Comparison of ENCODE assay signal across 10 cellular contexts in the genomic region with DNA sequence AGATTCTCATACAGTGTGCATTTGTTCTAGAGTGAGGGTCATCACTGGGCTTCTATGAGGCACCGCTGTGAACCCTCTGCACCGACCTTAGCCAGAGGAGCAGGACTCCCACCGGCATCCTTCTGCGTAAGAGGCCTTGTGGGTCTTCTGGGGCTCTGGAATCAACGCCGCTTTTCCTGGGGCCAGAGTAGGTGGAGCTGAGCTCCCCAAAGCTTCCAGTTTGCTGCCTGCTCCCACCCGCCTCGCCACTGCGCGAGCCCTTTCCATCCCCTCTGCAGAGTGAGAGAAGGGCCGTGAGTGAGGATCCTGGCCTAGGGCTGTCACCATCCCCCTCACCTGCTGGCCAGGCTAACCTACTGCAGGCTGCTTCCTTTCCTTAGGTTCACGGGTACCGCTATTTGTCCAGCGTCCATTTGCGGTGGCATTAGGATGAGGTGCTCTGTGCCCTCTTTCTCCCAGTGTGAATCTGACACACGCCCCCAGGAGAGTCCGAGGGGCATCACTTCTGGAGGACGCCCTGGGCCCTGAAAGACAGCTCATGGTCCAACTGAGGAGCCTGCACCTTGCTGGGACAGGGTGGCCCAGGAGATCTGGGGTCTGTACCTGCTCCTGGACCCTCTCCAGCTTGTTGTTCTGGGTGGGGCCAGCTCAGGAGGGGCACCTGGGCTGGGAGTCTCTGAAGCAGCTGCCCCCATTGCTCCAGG. TPM values are rescaled to one million over a fixed set of nuclear protein-coding genes. Genes with fewer than 3 reads are reported as not detected.
A peak's percentile ranks its signal among the peaks of the same experiment; 100 is the strongest.
DNase-seq lines count a peak whose midpoint lies in the region; ATAC-seq and TF ChIP-seq lines count a peak whose summit lies in the region.
"Had no signal": no experiment of that assay in that cellular context is flagged by ENCODE, and none has a peak within 500 bp of the region (broad histone marks: within the 10 kb centered on the region; RNA-seq: fewer than 3 reads in every experiment).

No MANE protein-coding gene starts in this region.

- H3K79me2 ChIP-seq in neural progenitor cell (ENCODE audit: low read depth): no peaks in the 10 kb centered on the region

- POLR2A ChIA-PET in naive thymus-derived CD8-positive, alpha-beta T cell (lab: Charles Lee): interaction anchor here (0.9 to 4.4 kb wide), 6 partner anchors 10 to 291 kb away, joined by 3 to 65 read pairs (median 6); a partner anchor contains a TSS

- no peaks in the 10 kb centered on the region for H3K36me3 Mint-ChIP-seq in activated T-helper 17 cell treated with anti-CD3 and anti-CD28 coated beads, Interleukin-2, amount 50 U/mL, for 72 hours (ENCODE audit: low read depth)
- no peaks in the 10 kb centered on the region for H3K36me3 Mint-ChIP-seq in neural progenitor cell
- no peaks in the 10 kb centered on the region for H3K36me3 Mint-ChIP-seq in naive thymus-derived CD8-positive, alpha-beta T cell

- no peak overlapping the region for H3K27ac Mint-ChIP-seq in activated T-helper 17 cell treated with anti-CD3 and anti-CD28 coated beads, Interleukin-2, amount 50 U/mL, for 72 hours
- peak overlapping the region; percentile 5 for H3K27ac Mint-ChIP-seq in neural progenitor cell
- H3K27ac Mint-ChIP-seq in naive thymus-derived CD8-positive, alpha-beta T cell: peak overlapping the region in 5 of 10 donors; percentile 23 to 85 (median 71)

- no peak overlapping the region for H3K4me3 ChIP-seq in neural progenitor cell
- H3K4me3 ChIP-seq: SJCRH30, skin epidermis had no signal

- no peaks in the 10 kb centered on the region for H3K36me3 ChIP-seq in neural progenitor cell
- H3K36me3 ChIP-seq: SJCRH30 had no signal

- no peaks in the 10 kb centered on the region for H3K27me3 ChIP-seq in neural progenitor cell

- no peak overlapping the region for H3K9ac ChIP-seq in neural progenitor cell

- H4K20me1 ChIP-seq in neural progenitor cell (ENCODE audit: low read depth): no peaks in the 10 kb centered on the region

- no peaks in the 10 kb centered on the region for H3K4me1 ChIP-seq in neural progenitor cell

- no peak overlapping the region for H3K4me3 Mint-ChIP-seq in activated T-helper 17 cell treated with anti-CD3 and anti-CD28 coated beads, Interleukin-2, amount 50 U/mL, for 72 hours
- H3K4me3 Mint-ChIP-seq in neural progenitor cell: no peak overlapping the region
- peak overlapping the region in 2 of 10 donors; percentile 69 to 79 for H3K4me3 Mint-ChIP-seq in naive thymus-derived CD8-positive, alpha-beta T cell

- H3F3A ChIP-seq in neural progenitor cell (ENCODE audit: low read depth): no peaks in the 10 kb centered on the region

- H3K9me3 Mint-ChIP-seq in activated T-helper 17 cell treated with anti-CD3 and anti-CD28 coated beads, Interleukin-2, amount 50 U/mL, for 72 hours: no peaks in the 10 kb centered on the region
- H3K9me3 Mint-ChIP-seq in neural progenitor cell: no peaks in the 10 kb centered on the region
- no peaks in the 10 kb centered on the region for H3K9me3 Mint-ChIP-seq in naive thymus-derived CD8-positive, alpha-beta T cell

- H2AFZ ChIP-seq in neural progenitor cell (replicated peaks): peak overlapping the region; percentile 70

- no peaks in the 10 kb centered on the region for H3K9me3 ChIP-seq in neural progenitor cell (ENCODE audit: low read depth)
- H3K9me3 ChIP-seq: SJCRH30 had no signal

- DNase-seq in neural progenitor cell (ENCODE audit: low spot score) (peak; percentile 20), OCI-M2 (lab: John Stamatoyannopoulos, UW; ENCODE audit: unreplicated experiment) (no peak)
- DNase-seq in naive thymus-derived CD8-positive, alpha-beta T cell: no peak
- DNase-seq: DMS 273 treated with DMSO at 0.1 percent for 48 hours had no signal

- ATAC-seq in GM18519 (IDR thresholded peaks at IDR 0.05; ENCODE audit: low FRiP score, unreplicated experiment) (peak; percentile 2), HG02759 (IDR thresholded peaks at IDR 0.05; ENCODE audit: unreplicated experiment) (peak; percentile 4), GM21423 (IDR thresholded peaks at IDR 0.05; ENCODE audit: unreplicated experiment) (no peak)
- ATAC-seq in activated T-helper 17 cell treated with anti-CD3 and anti-CD28 coated beads, Interleukin-2, amount 50 U/mL, for 72 hours (replicated peaks): peak; percentile 32
- no peak for ATAC-seq in naive thymus-derived CD8-positive, alpha-beta T cell

- H3K4me1 Mint-ChIP-seq in activated T-helper 17 cell treated with anti-CD3 and anti-CD28 coated beads, Interleukin-2, amount 50 U/mL, for 72 hours: no peaks in the 10 kb centered on the region
- H3K4me1 Mint-ChIP-seq in neural progenitor cell: peaks cover 7% of the 10 kb centered on the region
- H3K4me1 Mint-ChIP-seq in naive thymus-derived CD8-positive, alpha-beta T cell: peaks cover 7 to 16% (median 12%) of the 10 kb centered on the region in 4 donors

- H3K4me2 ChIP-seq in neural progenitor cell: no peak overlapping the region

- no peaks in the 10 kb centered on the region for H3K27me3 Mint-ChIP-seq in activated T-helper 17 cell treated with anti-CD3 and anti-CD28 coated beads, Interleukin-2, amount 50 U/mL, for 72 hours
- peaks cover 4% of the 10 kb centered on the region for H3K27me3 Mint-ChIP-seq in neural progenitor cell (ENCODE audit: insufficient read depth, low read depth)
- peaks cover 0 to 2% (median 0%) of the 10 kb centered on the region in 5 donors for H3K27me3 Mint-ChIP-seq in naive thymus-derived CD8-positive, alpha-beta T cell

- TF ChIP-seq CTCF in neural progenitor cell (IDR thresholded peaks at IDR 0.05): no peak

- no peak overlapping the region for H3K27ac ChIP-seq in neural progenitor cell
- H3K27ac ChIP-seq: SJCRH30, skin epidermis had no signal

RNA-seq across cellular contexts. Expression of a gene that starts 36.2 kb away (rescaled TPM):
- total RNA-seq in activated T-helper 17 cell treated with anti-CD3 and anti-CD28 coated beads, Interleukin-2, amount 50 U/mL, for 72 hours: under 1 TPM in 1 of 2 donors, not detected in 1; 0.11 TPM
- total RNA-seq in neural progenitor cell (ENCODE audit: low replicate concordance): 0.09 TPM in 1 of 2 replicates, not detected in the other
- 1 to 10 TPM; 2.7 to 3.1 TPM for total RNA-seq in naive thymus-derived CD8-positive, alpha-beta T cell
- under 1 TPM; 0.03 to 0.07 (median 0.06) TPM for polyA plus RNA-seq in naive thymus-derived CD8-positive, alpha-beta T cell

Comparison
In these comparisons a context has a peak if more than half of its experiments do, and no peak if none do; other contexts are left out.
1. ATAC-seq: peak in GM18519 (single experiment), HG02759 (single experiment) and activated T-helper 17 cell treated with anti-CD3 and anti-CD28 coated beads, Interleukin-2, amount 50 U/mL, for 72 hours (single experiment); none in GM21423 (single experiment) and naive thymus-derived CD8-positive, alpha-beta T cell (0 of 2).